ENCODE assay signal across 20 cellular contexts in the genomic region with DNA sequence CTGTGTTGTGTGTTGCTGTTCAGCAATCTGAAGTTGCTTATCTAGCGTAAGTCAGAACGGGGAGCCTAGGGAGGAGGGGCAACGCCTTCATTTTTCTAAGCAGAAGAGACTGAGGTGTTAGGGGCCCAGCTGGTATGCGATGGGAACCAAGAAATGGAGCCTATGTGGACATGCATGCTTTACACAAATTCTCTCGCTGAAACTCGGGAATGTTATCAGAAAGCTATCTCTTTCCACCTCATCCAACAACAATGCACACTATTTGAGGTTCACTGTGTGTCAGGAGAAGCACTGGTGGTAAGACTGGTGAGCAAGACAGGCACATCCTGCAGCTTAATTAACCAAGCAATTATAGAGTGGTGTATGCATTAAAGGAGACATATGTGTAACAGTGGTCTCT.
DNase-seq lines count a peak whose midpoint lies in the region; ATAC-seq and TF ChIP-seq lines count a peak whose summit lies in the region.
"Had no signal": no experiment of that assay in that cellular context is flagged by ENCODE, and none has a peak within 500 bp of the region (broad histone marks: within the 10 kb centered on the region; RNA-seq: fewer than 3 reads in every experiment).

No MANE protein-coding gene starts in this region.

- no peak for ATAC-seq in GM21367 (IDR thresholded peaks at IDR 0.05; ENCODE audit: unreplicated experiment)
- ATAC-seq: HCT116 had no signal

- TF ChIP-seq CTCF in uterus (IDR thresholded peaks at IDR 0.05), result no peak

- intact Hi-C loops in uterus (cut with DNase I; ENCODE audit: low total_unique reads), result no loop called here

- TF ChIP-seq POLR2A in uterus (IDR thresholded peaks at IDR 0.05), result no peak

- no peaks in the 10 kb centered on the region for H3K4me1 ChIP-seq in uterus
- H3K4me1 ChIP-seq: Peyer's patch had no signal

- no peaks in the 10 kb centered on the region for H3K27me3 ChIP-seq in uterus
- H3K27me3 ChIP-seq: Peyer's patch had no signal

- no peak overlapping the region for H3K27ac ChIP-seq in uterus
- H3K27ac ChIP-seq: HL-60, Peyer's patch, SK-N-MC had no signal

- no peaks in the 10 kb centered on the region for H3K36me3 ChIP-seq in uterus
- H3K36me3 ChIP-seq: Peyer's patch had no signal

- H3K9me3 ChIP-seq in uterus, result no peaks in the 10 kb centered on the region
- H3K9me3 ChIP-seq: Peyer's patch had no signal

- DNase-seq in ELR (ENCODE audit: low read depth) (peak; percentile 3), NCI-H69 (lab: John Stamatoyannopoulos, UW) (peak; percentile 23), islet precursor cell (peak; percentile 81), OCI-M1 (lab: John Stamatoyannopoulos, UW) (no peak), NCI-H1417 (lab: John Stamatoyannopoulos, UW) (no peak), uterus (no peak)
- DNase-seq: Calu3, DMS79 treated with DMSO at 0.1 percent for 48 hours, NCI-H1092 treated with DMSO at 0.1 percent for 48 hours, NCI-H1436 treated with DMSO at 0.1 percent for 48 hours, NCI-H1930, NCI-H2107, NCI-H446 treated with DMSO at 0.1 percent for 48 hours, NCI-H526, Peyer's patch, SIG-M5 had no signal

- no peak overlapping the region for H3K4me3 ChIP-seq in uterus
- H3K4me3 ChIP-seq: Peyer's patch, SK-N-MC had no signal

Comparison
In these comparisons a context has a peak if more than half of its experiments do, and no peak if none do; other contexts are left out.
1. DNase-seq: peak in ELR (single experiment), NCI-H69 (single experiment) and islet precursor cell (single experiment); none in OCI-M1 (single experiment), NCI-H1417 (0 of 3) and uterus (0 of 2).